In the genomic region with DNA sequence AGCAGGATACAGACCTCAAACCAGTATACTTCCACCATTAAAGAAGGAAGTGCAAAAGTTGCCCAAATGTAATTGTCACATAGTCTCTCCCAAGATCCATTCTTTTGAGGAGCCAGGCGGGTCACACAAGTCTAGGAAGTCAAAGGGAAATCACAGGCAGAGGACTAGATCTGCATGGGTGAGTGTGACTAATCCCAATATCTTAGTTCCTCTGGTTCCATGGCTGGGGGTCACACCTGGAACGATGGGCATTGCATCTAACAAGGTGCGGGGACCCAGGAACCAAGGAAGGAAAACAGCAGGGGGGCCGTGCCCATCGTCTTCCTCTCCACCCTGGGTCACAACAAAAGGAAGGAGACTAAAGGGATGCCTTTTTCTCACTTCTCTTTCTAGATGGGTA, we compare ENCODE assay signal across 5 cellular contexts.
"Had no signal": no experiment of that assay in that cellular context is flagged by ENCODE, and none has a peak within 500 bp of the region (broad histone marks: within the 10 kb centered on the region; RNA-seq: fewer than 3 reads in every experiment).

No MANE protein-coding gene starts in this region.

- H3K9me3 ChIP-seq: HAP-1 had no signal

- H3K4me3 ChIP-seq: GM23248, GM23338, HAP-1 had no signal

- H3K36me3 ChIP-seq: HAP-1 had no signal

- DNase-seq: GOT3, H7 had no signal

- H2AFZ ChIP-seq: GM23248, GM23338 had no signal

- H3K27ac ChIP-seq: GM23248 had no signal

- H3K9ac ChIP-seq: GM23248 had no signal

- H3K4me1 ChIP-seq: HAP-1 had no signal

- H3K4me2 ChIP-seq: GM23338 had no signal
